ENCODE assay signal across 32 cellular contexts in genomic region chr20:49905415-49906091, GRCh38. TPM values are rescaled to one million over a fixed set of nuclear protein-coding genes. Genes with fewer than 3 reads are reported as not detected.
DNase-seq lines count a peak whose midpoint lies in the region; ATAC-seq and TF ChIP-seq lines count a peak whose summit lies in the region.
"Had no signal": no experiment of that assay in that cellular context is flagged by ENCODE, and none has a peak within 500 bp of the region (broad histone marks: within the 10 kb centered on the region; RNA-seq: fewer than 3 reads in every experiment).

No MANE protein-coding gene starts in this region.

- CTCF ChIA-PET in activated naive CD4-positive, alpha-beta T cell treated with anti-CD3 and anti-CD28 coated beads, Interleukin-2, amount 10 ng/mL, durations not matched to agents 7 days and 5 days (lab: Charles Lee), result interaction anchor here (0.9 kb wide), 1 partner anchor 8 kb away, joined by 3 read pairs; no protein-coding TSS in a partner anchor
- CTCF ChIA-PET in CD8-positive, alpha-beta T cell (lab: Charles Lee), result no interaction called here

- no peaks in the 10 kb centered on the region for H3K27me3 ChIP-seq in CD8-positive, alpha-beta T cell (ENCODE audit: insufficient read depth, low read length)
- no peaks in the 10 kb centered on the region for H3K27me3 ChIP-seq in neural progenitor cell
- H3K27me3 ChIP-seq: brain microvascular endothelial cell, dorsolateral prefrontal cortex, pancreas, SJSA1, stomach, vagina had no signal

- H3K9me3 ChIP-seq in CD8-positive, alpha-beta T cell (ENCODE audit: low read length), result no peaks in the 10 kb centered on the region
- H3K9me3 ChIP-seq in neural progenitor cell (ENCODE audit: low read depth), result no peaks in the 10 kb centered on the region
- H3K9me3 ChIP-seq: lower lobe of right lung, mucosa of descending colon, pancreas, SJSA1, stomach, vagina had no signal

- H3K9ac ChIP-seq in neural progenitor cell, result no peak overlapping the region

- no peak overlapping the region for H2AFZ ChIP-seq in neural progenitor cell (replicated peaks)

- no peak overlapping the region for H3K27ac ChIP-seq in CD8-positive, alpha-beta T cell (ENCODE audit: low read depth, low read length)
- no peak overlapping the region for H3K27ac ChIP-seq in neural progenitor cell
- H3K27ac ChIP-seq: brain microvascular endothelial cell, lower lobe of right lung, pancreas, vagina had no signal

- H3K4me1 Mint-ChIP-seq in activated naive CD4-positive, alpha-beta T cell treated with anti-CD3 and anti-CD28 coated beads, Interleukin-2, amount 10 ng/mL, durations not matched to agents 7 days and 5 days, result peaks cover 3% of the 10 kb centered on the region
- no peaks in the 10 kb centered on the region for H3K4me1 Mint-ChIP-seq in CD8-positive, alpha-beta T cell (ENCODE audit: low read depth)
- H3K4me1 Mint-ChIP-seq in chondrocyte (ENCODE audit: low read depth) (peaks cover 5% of the 10 kb centered on the region), neural progenitor cell (peaks cover 14% of the 10 kb centered on the region)
- peaks cover under 1 to 22% (median 14%) of the 10 kb centered on the region in 4 donors for H3K4me1 Mint-ChIP-seq in naive thymus-derived CD8-positive, alpha-beta T cell
- H3K4me1 Mint-ChIP-seq: B cell had no signal

- H3F3A ChIP-seq in neural progenitor cell (ENCODE audit: low read depth), result no peaks in the 10 kb centered on the region

- POLR2A ChIA-PET in CD8-positive, alpha-beta T cell (lab: Charles Lee), result no interaction called here
- POLR2A ChIA-PET in naive thymus-derived CD8-positive, alpha-beta T cell (lab: Charles Lee), result no interaction called here

- no peak overlapping the region for H3K4me3 Mint-ChIP-seq in activated naive CD4-positive, alpha-beta T cell treated with anti-CD3 and anti-CD28 coated beads, Interleukin-2, amount 10 ng/mL, durations not matched to agents 7 days and 5 days
- no peak overlapping the region for H3K4me3 Mint-ChIP-seq in CD8-positive, alpha-beta T cell
- H3K4me3 Mint-ChIP-seq in chondrocyte (ENCODE audit: unreplicated experiment) (no peak overlapping the region), neural progenitor cell (no peak overlapping the region)
- peak overlapping the region in 2 of 10 donors; percentile 7 to 39 for H3K4me3 Mint-ChIP-seq in naive thymus-derived CD8-positive, alpha-beta T cell
- H3K4me3 Mint-ChIP-seq: activated B cell treated with CpG ODN at 0.5 μM for 24 hours; activated naive CD4-positive, alpha-beta T cell treated with anti-CD3 and anti-CD28 coated beads for 36 hours; B cell; neural crest cell; T-cell had no signal

- H3K4me3 ChIP-seq in CD8-positive, alpha-beta T cell (ENCODE audit: low read depth, low read length), result no peak overlapping the region
- no peak overlapping the region for H3K4me3 ChIP-seq in neural progenitor cell
- H3K4me3 ChIP-seq: dorsolateral prefrontal cortex, lower lobe of right lung, mucosa of descending colon, pancreas, SJSA1, stomach, vagina had no signal

- H3K9me3 Mint-ChIP-seq in activated naive CD4-positive, alpha-beta T cell treated with anti-CD3 and anti-CD28 coated beads, Interleukin-2, amount 10 ng/mL, durations not matched to agents 7 days and 5 days, result no peaks in the 10 kb centered on the region
- H3K9me3 Mint-ChIP-seq in CD8-positive, alpha-beta T cell, result no peaks in the 10 kb centered on the region
- H3K9me3 Mint-ChIP-seq in chondrocyte (ENCODE audit: low read depth) (no peaks in the 10 kb centered on the region), neural progenitor cell (no peaks in the 10 kb centered on the region)
- H3K9me3 Mint-ChIP-seq in naive thymus-derived CD8-positive, alpha-beta T cell, result no peaks in the 10 kb centered on the region
- H3K9me3 Mint-ChIP-seq: activated B cell treated with CpG ODN at 0.5 μM for 24 hours; activated naive CD4-positive, alpha-beta T cell treated with anti-CD3 and anti-CD28 coated beads for 36 hours; neural crest cell; T-cell had no signal

- peaks cover 19% of the 10 kb centered on the region for H4K20me1 ChIP-seq in neural progenitor cell (ENCODE audit: low read depth)

- TF ChIP-seq CTCF in CD8-positive, alpha-beta T cell (IDR thresholded peaks at IDR 0.05), result no peak
- TF ChIP-seq CTCF in chondrocyte (IDR thresholded peaks at IDR 0.05) (no peak), neural progenitor cell (IDR thresholded peaks at IDR 0.05) (no peak)

- peaks cover 21% of the 10 kb centered on the region for H3K36me3 ChIP-seq in CD8-positive, alpha-beta T cell (ENCODE audit: insufficient read depth, low read length)
- H3K36me3 ChIP-seq in neural progenitor cell, result no peaks in the 10 kb centered on the region

- no peak for DNase-seq in activated naive CD4-positive, alpha-beta T cell treated with anti-CD3 and anti-CD28 coated beads, Interleukin-2, amount 10 ng/mL, durations not matched to agents 7 days and 5 days
- DNase-seq in activated naive CD4-positive, alpha-beta T cell treated with anti-CD3 and anti-CD28 coated beads, Interleukin-2, amount 50 U/mL, for 16 hours, result no peak
- DNase-seq in CD8-positive, alpha-beta T cell, result no peak
- DNase-seq in chondrocyte (ENCODE audit: low spot score) (peak; percentile 84), sciatic nerve (ENCODE audit: low spot score) (peak; percentile 52), neural progenitor cell (ENCODE audit: low spot score) (no peak), DMS114 treated with DMSO at 0.1 percent for 48 hours (lab: John Stamatoyannopoulos, UW; ENCODE audit: unreplicated experiment) (no peak)
- DNase-seq in naive thymus-derived CD8-positive, alpha-beta T cell, result no peak
- DNase-seq: activated B cell treated with CpG ODN at 0.5 μM for 24 hours; activated CD4-positive, alpha-beta T cell treated with anti-CD3 and anti-CD28 coated beads, Interleukin-2, amount 50 U/mL, for 1 hour; activated CD8-positive, alpha-beta memory T cell treated with anti-CD3 and anti-CD28 coated beads, Interleukin-2, amount 50 U/mL, for 4 hours; activated naive CD4-positive, alpha-beta T cell treated with anti-CD3 and anti-CD28 coated beads for 36 hours; amygdala; brain microvascular endothelial cell; IMR-90; kidney glomerular epithelial cell; lower lobe of right lung; NCI-H1048; NCI-H1694; NCI-H2171; NCI-H510A; stimulated activated CD8-positive, alpha-beta memory T cell treated with anti-CD3 and anti-CD28 coated beads, Interleukin-4, amount 100 ng/mL, for 48 hours; stomach; T-cell had no signal

- peaks cover 21% of the 10 kb centered on the region for H3K36me3 Mint-ChIP-seq in activated naive CD4-positive, alpha-beta T cell treated with anti-CD3 and anti-CD28 coated beads, Interleukin-2, amount 10 ng/mL, durations not matched to agents 7 days and 5 days
- peaks cover 65% of the 10 kb centered on the region for H3K36me3 Mint-ChIP-seq in CD8-positive, alpha-beta T cell
- H3K36me3 Mint-ChIP-seq in chondrocyte (ENCODE audit: low read depth) (peaks cover 17% of the 10 kb centered on the region), neural progenitor cell (peaks cover 5% of the 10 kb centered on the region)
- peaks cover 0 to 59% (median 9%) of the 10 kb centered on the region in 3 donors for H3K36me3 Mint-ChIP-seq in naive thymus-derived CD8-positive, alpha-beta T cell

- intact Hi-C loops in CD8-positive, alpha-beta T cell (cut with DNase I, micrococcal nuclease), result no loop called here
- intact Hi-C loops in sciatic nerve (cut with DNase I), result no loop called here

- ATAC-seq in CD8-positive, alpha-beta T cell, result no peak
- no peak for ATAC-seq in sciatic nerve
- ATAC-seq in naive thymus-derived CD8-positive, alpha-beta T cell, result no peak
- ATAC-seq: HCT116, mucosa of descending colon, pancreas had no signal

- H3K4me2 ChIP-seq in neural progenitor cell, result no peak overlapping the region

- H3K27me3 Mint-ChIP-seq in activated naive CD4-positive, alpha-beta T cell treated with anti-CD3 and anti-CD28 coated beads, Interleukin-2, amount 10 ng/mL, durations not matched to agents 7 days and 5 days, result no peaks in the 10 kb centered on the region
- no peaks in the 10 kb centered on the region for H3K27me3 Mint-ChIP-seq in CD8-positive, alpha-beta T cell (ENCODE audit: low read depth)
- no peaks in the 10 kb centered on the region for H3K27me3 Mint-ChIP-seq in chondrocyte (ENCODE audit: low read depth)
- no peaks in the 10 kb centered on the region for H3K27me3 Mint-ChIP-seq in naive thymus-derived CD8-positive, alpha-beta T cell
- peaks cover 2% of the 10 kb centered on the region for H3K27me3 Mint-ChIP-seq in neural progenitor cell (ENCODE audit: insufficient read depth, low read depth)
- H3K27me3 Mint-ChIP-seq: activated B cell treated with CpG ODN at 0.5 μM for 24 hours, B cell, T-cell had no signal

- peak overlapping the region; percentile 64 for H3K27ac Mint-ChIP-seq in activated naive CD4-positive, alpha-beta T cell treated with anti-CD3 and anti-CD28 coated beads, Interleukin-2, amount 10 ng/mL, durations not matched to agents 7 days and 5 days
- peak overlapping the region; percentile 22 for H3K27ac Mint-ChIP-seq in CD8-positive, alpha-beta T cell
- H3K27ac Mint-ChIP-seq in chondrocyte (ENCODE audit: unreplicated experiment) (no peak overlapping the region), neural progenitor cell (no peak overlapping the region)
- peak overlapping the region in 3 of 10 donors; percentile 32 to 71 (median 51) for H3K27ac Mint-ChIP-seq in naive thymus-derived CD8-positive, alpha-beta T cell
- H3K27ac Mint-ChIP-seq: activated B cell treated with CpG ODN at 0.5 μM for 24 hours; activated naive CD4-positive, alpha-beta T cell treated with anti-CD3 and anti-CD28 coated beads for 36 hours; B cell; T-cell had no signal

- H3K79me2 ChIP-seq in neural progenitor cell (ENCODE audit: low read depth), result peaks cover 18% of the 10 kb centered on the region

- no peaks in the 10 kb centered on the region for H3K4me1 ChIP-seq in CD8-positive, alpha-beta T cell (ENCODE audit: insufficient read depth, low read length)
- H3K4me1 ChIP-seq in neural progenitor cell, result peaks cover 5% of the 10 kb centered on the region

RNA-seq across cellular contexts. Expression of gene SPATA2, which starts 9.8 kb away (rescaled TPM):
- total RNA-seq in CD8-positive, alpha-beta T cell, result 10 to 100 TPM; 20.9 to 22.4 TPM
- 5.6 to 6.5 TPM (median 5.9 TPM) in 3 replicates for total RNA-seq in chondrocyte
- 8.2 TPM for total RNA-seq in sciatic nerve
- 1 to 10 TPM; 8.0 to 9.0 TPM for total RNA-seq in naive thymus-derived CD8-positive, alpha-beta T cell
- 1 to 10 TPM; 1.7 to 5.7 (median 2.0) TPM for polyA plus RNA-seq in naive thymus-derived CD8-positive, alpha-beta T cell
- total RNA-seq in neural progenitor cell (ENCODE audit: low replicate concordance), result 4.0 and 5.0 TPM in 2 replicates

RNA-seq across cellular contexts. Expression of gene RNF114, which starts 30.6 kb away (rescaled TPM):
- 100 to 1,000 TPM; 137 to 151 TPM for total RNA-seq in CD8-positive, alpha-beta T cell
- total RNA-seq in chondrocyte (45.4 to 49.5 TPM (median 46.2 TPM) in 3 replicates), sciatic nerve (80.5 TPM), neural progenitor cell (ENCODE audit: low replicate concordance) (41.3 and 105 TPM in 2 replicates)
- 100 to 1,000 TPM; 104 to 105 TPM for total RNA-seq in naive thymus-derived CD8-positive, alpha-beta T cell
- polyA plus RNA-seq in naive thymus-derived CD8-positive, alpha-beta T cell, result 100 to 1,000 TPM; 123 to 133 (median 123) TPM

Comparison
In these comparisons a context has a peak if more than half of its experiments do, and no peak if none do; other contexts are left out.
1. DNase-seq: peak in chondrocyte (single experiment) and sciatic nerve (single experiment); none in activated naive CD4-positive, alpha-beta T cell treated with anti-CD3 and anti-CD28 coated beads, Interleukin-2, amount 10 ng/mL, durations not matched to agents 7 days and 5 days (single experiment), activated naive CD4-positive, alpha-beta T cell treated with anti-CD3 and anti-CD28 coated beads, Interleukin-2, amount 50 U/mL, for 16 hours (single experiment), CD8-positive, alpha-beta T cell (0 of 7), naive thymus-derived CD8-positive, alpha-beta T cell (0 of 10), neural progenitor cell (single experiment) and DMS114 treated with DMSO at 0.1 percent for 48 hours (single experiment).
2. H3K27ac Mint-ChIP-seq: peak in activated naive CD4-positive, alpha-beta T cell treated with anti-CD3 and anti-CD28 coated beads, Interleukin-2, amount 10 ng/mL, durations not matched to agents 7 days and 5 days (single experiment) and CD8-positive, alpha-beta T cell (single experiment); none in chondrocyte (single experiment) and neural progenitor cell (single experiment).